14 cellular contexts compared by ENCODE assay signal in genomic region chr11:36459046-36459445, GRCh38. TPM values are rescaled to one million over a fixed set of nuclear protein-coding genes. Genes with fewer than 3 reads are reported as not detected.
DNase-seq lines count a peak whose midpoint lies in the region; ATAC-seq and TF ChIP-seq lines count a peak whose summit lies in the region.
"Had no signal": no experiment of that assay in that cellular context is flagged by ENCODE, and none has a peak within 500 bp of the region (broad histone marks: within the 10 kb centered on the region; RNA-seq: fewer than 3 reads in every experiment).

No MANE protein-coding gene starts in this region.

- H3K4me1 ChIP-seq in BLaER1: peaks cover 43% of the 10 kb centered on the region
- H3K4me1 ChIP-seq in mesenchymal stem cell (ENCODE audit: control insufficient read depth, insufficient read depth, low read depth, low read length): peaks cover 43% of the 10 kb centered on the region

- peaks cover 28% of the 10 kb centered on the region for H3K79me1 ChIP-seq in mesenchymal stem cell (replicated peaks; ENCODE audit: low read length, poor library complexity, severe bottlenecking)

- no peaks in the 10 kb centered on the region; the same call in 1 of the 2 replicates for H3K27me3 ChIP-seq in BLaER1
- no peaks in the 10 kb centered on the region for H3K27me3 ChIP-seq in mesenchymal stem cell (ENCODE audit: control insufficient read depth in 1 of 2, insufficient read depth in 1 of 2, low read length in 2 of 2)

- H3K4me1 Mint-ChIP-seq in effector memory CD8-positive, alpha-beta T cell (ENCODE audit: low read depth in 2 of 2): peaks cover 39 to 45% of the 10 kb centered on the region in 2 donors
- H3K4me1 Mint-ChIP-seq in osteocyte (ENCODE audit: unreplicated experiment): peaks cover 71% of the 10 kb centered on the region
- H3K4me1 Mint-ChIP-seq: CD4-positive, CD25-positive, alpha-beta regulatory T cell had no signal

- H3K23ac ChIP-seq in mesenchymal stem cell (ENCODE audit: low read length in 2 of 2): no peak overlapping the region

- no peak overlapping the region for H3K27ac ChIP-seq in BLaER1
- H3K27ac ChIP-seq in mesenchymal stem cell (ENCODE audit: low read length, poor library complexity, severe bottlenecking): no peak overlapping the region
- H3K27ac ChIP-seq: 22Rv1, HL-60 had no signal

- TF ChIP-seq CTCF in osteocyte (IDR thresholded peaks at IDR 0.05): no peak

- H2BK15ac ChIP-seq in mesenchymal stem cell (ENCODE audit: low read depth, poor library complexity, severe bottlenecking): peak overlapping the region; percentile 29

- no peak overlapping the region for H3K4ac ChIP-seq in mesenchymal stem cell (ENCODE audit: low read depth in 1 of 2, low read length in 2 of 2)

- peak overlapping the region in 1 of 2 experiments; percentile 73 for H2BK12ac ChIP-seq in mesenchymal stem cell (ENCODE audit: low read length in 2 of 2)

- no peak for DNase-seq in effector memory CD8-positive, alpha-beta T cell
- DNase-seq in mesenchymal stem cell (no peak), osteocyte (ENCODE audit: extremely low spot score, unreplicated experiment) (no peak), NCI-H2081 (lab: John Stamatoyannopoulos, UW) (no peak), NCI-H2107 treated with DMSO at 0.1 percent for 48 hours (lab: John Stamatoyannopoulos, UW; ENCODE audit: unreplicated experiment) (no peak)
- no peak for DNase-seq in stimulated activated CD4-positive, alpha-beta T cell treated with anti-CD3 and anti-CD28 coated beads, Interleukin-4, amount 100 ng/mL, for 24 hours
- no peak for DNase-seq in activated CD4-positive, alpha-beta T cell treated with anti-CD3 and anti-CD28 coated beads for 48 hours
- DNase-seq: Calu3; CD4-positive, CD25-positive, alpha-beta regulatory T cell; DMS 273 treated with DMSO at 0.1 percent for 48 hours had no signal

- no peak overlapping the region for H3K14ac ChIP-seq in mesenchymal stem cell (ENCODE audit: low read length in 2 of 2)

- H4K20me1 ChIP-seq in BLaER1: peaks cover 6% of the 10 kb centered on the region; the same call in 1 of the 2 replicates

- H3K4me3 ChIP-seq in BLaER1: no peak overlapping the region
- H3K4me3 ChIP-seq in mesenchymal stem cell (ENCODE audit: insufficient read depth in 1 of 2, low read depth in 1 of 2, low read length in 2 of 2): no peak overlapping the region

- peak overlapping the region in 1 of 2 experiments; percentile 32 for H3K18ac ChIP-seq in mesenchymal stem cell (ENCODE audit: low read depth in 1 of 2, low read length in 2 of 2)

- no peak overlapping the region for H3K9ac ChIP-seq in BLaER1
- H3K9ac ChIP-seq in mesenchymal stem cell (ENCODE audit: low read length): no peak overlapping the region

- H3K9me3 ChIP-seq in BLaER1 (no peaks in the 10 kb centered on the region), mesenchymal stem cell (ENCODE audit: control insufficient read depth, low read length) (no peaks in the 10 kb centered on the region)

- H2BK120ac ChIP-seq in mesenchymal stem cell (ENCODE audit: low read depth, low read length): no peak overlapping the region

- H3K4me2 ChIP-seq in BLaER1: peak overlapping the region; percentile 45
- H3K4me2 ChIP-seq in mesenchymal stem cell (ENCODE audit: low read length, poor library complexity, severe bottlenecking): no peak overlapping the region

- 90% methylated on average over 7 of the region's 7 CpGs for WGBS in mesenchymal stem cell

- peak overlapping the region; percentile 14 for H4K91ac ChIP-seq in mesenchymal stem cell (ENCODE audit: low read length)

- ATAC-seq in effector memory CD8-positive, alpha-beta T cell (replicated peaks): no peak
- ATAC-seq: HCT116 had no signal

- H2BK5ac ChIP-seq in mesenchymal stem cell (ENCODE audit: low read depth, low read length, poor library complexity, severe bottlenecking): no peak overlapping the region

- H3K9me3 Mint-ChIP-seq in effector memory CD8-positive, alpha-beta T cell: no peaks in the 10 kb centered on the region
- H3K9me3 Mint-ChIP-seq in osteocyte (ENCODE audit: unreplicated experiment): no peaks in the 10 kb centered on the region
- H3K9me3 Mint-ChIP-seq: CD4-positive, CD25-positive, alpha-beta regulatory T cell had no signal

- H2AK5ac ChIP-seq in mesenchymal stem cell (ENCODE audit: low read length, severe bottlenecking): peak overlapping the region; percentile 49

- peaks cover 75% of the 10 kb centered on the region for H3K36me3 Mint-ChIP-seq in effector memory CD8-positive, alpha-beta T cell (ENCODE audit: insufficient read depth)
- peaks cover 46% of the 10 kb centered on the region for H3K36me3 Mint-ChIP-seq in osteocyte (ENCODE audit: unreplicated experiment)
- H3K36me3 Mint-ChIP-seq: CD4-positive, CD25-positive, alpha-beta regulatory T cell had no signal

- no peak overlapping the region for H4K8ac ChIP-seq in mesenchymal stem cell (ENCODE audit: low read length)

- no peaks in the 10 kb centered on the region for H3K27me3 Mint-ChIP-seq in effector memory CD8-positive, alpha-beta T cell
- H3K27me3 Mint-ChIP-seq in osteocyte (ENCODE audit: unreplicated experiment): no peaks in the 10 kb centered on the region
- H3K27me3 Mint-ChIP-seq: CD4-positive, CD25-positive, alpha-beta regulatory T cell had no signal

- H3K27ac Mint-ChIP-seq in effector memory CD8-positive, alpha-beta T cell: peak overlapping the region; percentile 26 to 60
- H3K27ac Mint-ChIP-seq in osteocyte (ENCODE audit: unreplicated experiment): peak overlapping the region; percentile 44
- H3K27ac Mint-ChIP-seq: CD4-positive, CD25-positive, alpha-beta regulatory T cell had no signal

- H3K36me3 ChIP-seq in BLaER1: peaks cover 67% of the 10 kb centered on the region
- H3K36me3 ChIP-seq in mesenchymal stem cell (ENCODE audit: control insufficient read depth in 1 of 2, insufficient read depth in 2 of 2, low read depth in 1 of 2, low read length in 2 of 2): peaks cover 0 to 51% of the 10 kb centered on the region in 2 experiments

- no peak overlapping the region for H3K4me3 Mint-ChIP-seq in effector memory CD8-positive, alpha-beta T cell
- H3K4me3 Mint-ChIP-seq in osteocyte (ENCODE audit: unreplicated experiment): no peak overlapping the region
- H3K4me3 Mint-ChIP-seq: CD4-positive, CD25-positive, alpha-beta regulatory T cell had no signal

- H2AFZ ChIP-seq in mesenchymal stem cell (ENCODE audit: low read depth, low read length): no peak overlapping the region

RNA-seq across cellular contexts. Expression of gene TRAF6, which starts 51.0 kb away (rescaled TPM):
- 8.5 TPM for polyA plus RNA-seq in mesenchymal stem cell (2013, experiment 1 of 2)
- polyA plus RNA-seq in mesenchymal stem cell (2013, experiment 2 of 2): 8.5 TPM
- 13.9 and 15.0 TPM in 2 replicates for total RNA-seq in osteocyte
